Comparison of ENCODE assay signal across 3 cellular contexts in genomic region chrY:10657120-10657519, GRCh38.
DNase-seq lines count a peak whose midpoint lies in the region; ATAC-seq and TF ChIP-seq lines count a peak whose summit lies in the region.
"Not testable (repeated sequence)": the region's sequence is repeated elsewhere in the genome, so short reads cannot be mapped to it uniquely, and the experiment has no call there.

No MANE protein-coding gene starts in this region.

- peak overlapping the region; percentile 0 for H3K27ac Mint-ChIP-seq in endothelial cell (ENCODE audit: unreplicated experiment)

- not testable (repeated sequence) for H3K4me1 Mint-ChIP-seq in endothelial cell (ENCODE audit: unreplicated experiment)

- H3K27ac ChIP-seq in upper lobe of right lung; aorta (ENCODE audit: low read depth in 1 of 2, low read length in 2 of 2): not testable (repeated sequence)

- ATAC-seq in upper lobe of right lung (peak; percentile 52), aorta (ENCODE audit: low FRiP score) (peak; percentile 57)

- H3K36me3 Mint-ChIP-seq in endothelial cell (ENCODE audit: low read depth, unreplicated experiment), result peaks cover 78% of the 10 kb centered on the region

- H3K9me3 Mint-ChIP-seq in endothelial cell (ENCODE audit: unreplicated experiment), result peaks cover 60% of the 10 kb centered on the region

- TF ChIP-seq CTCF in endothelial cell (IDR thresholded peaks at IDR 0.05; ENCODE audit: unreplicated experiment); upper lobe of right lung (IDR thresholded peaks at IDR 0.05): not testable (repeated sequence)

- H3K4me3 Mint-ChIP-seq in endothelial cell (ENCODE audit: unreplicated experiment), result peak overlapping the region; percentile 3

- 69% methylated on average over 3 of the region's 3 CpGs; no CpG with 5 or more reads in 1 of the 2 donors for WGBS in aorta, 2 donors

- intact Hi-C loops in upper lobe of right lung (cut with DNase I); aorta (cut with DNase I): not testable (repeated sequence)

- not testable (repeated sequence) for H3K27me3 ChIP-seq in upper lobe of right lung; aorta (ENCODE audit: control insufficient read depth in 1 of 2, insufficient read depth in 2 of 2, low read length in 1 of 2)

- H3K4me3 ChIP-seq in upper lobe of right lung; aorta (ENCODE audit: low read length in 2 of 2): not testable (repeated sequence)

- H3K9me3 ChIP-seq in upper lobe of right lung; aorta (ENCODE audit: control insufficient read depth, low read length): not testable (repeated sequence)

- H3K4me1 ChIP-seq in upper lobe of right lung; aorta (ENCODE audit: control insufficient read depth in 1 of 2, insufficient read depth in 2 of 2, low read length in 2 of 2): not testable (repeated sequence)

- DNase-seq in endothelial cell (ENCODE audit: low spot score); upper lobe of right lung; aorta: not testable (repeated sequence)

- peaks cover 33% of the 10 kb centered on the region for H3K27me3 Mint-ChIP-seq in endothelial cell (ENCODE audit: unreplicated experiment)

- not testable (repeated sequence) for H3K36me3 ChIP-seq in upper lobe of right lung; aorta (ENCODE audit: control insufficient read depth in 1 of 2, insufficient read depth in 2 of 2, low read length in 1 of 2)
